12 cellular contexts compared by ENCODE assay signal in the genomic region with DNA sequence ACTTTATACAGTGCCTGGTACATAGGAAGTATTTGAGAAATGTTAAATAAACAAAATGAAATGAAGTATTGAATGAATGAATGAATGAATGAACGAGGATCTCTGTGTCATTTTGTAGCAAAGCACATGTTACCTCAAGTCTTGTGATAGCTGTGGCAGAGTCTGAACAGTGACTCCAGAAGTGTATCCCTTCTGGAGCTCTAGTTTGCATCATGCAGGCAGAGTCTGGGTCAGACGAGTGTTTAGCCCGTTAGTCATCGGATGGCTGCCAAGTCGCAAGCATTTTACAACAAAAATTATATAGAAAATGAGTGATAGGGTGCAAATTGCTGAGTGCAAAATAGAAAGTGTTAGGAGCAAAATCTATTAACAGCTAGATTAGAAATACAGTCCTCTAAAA.
DNase-seq lines count a peak whose midpoint lies in the region.
"Had no signal": no experiment of that assay in that cellular context is flagged by ENCODE, and none has a peak within 500 bp of the region (broad histone marks: within the 10 kb centered on the region; RNA-seq: fewer than 3 reads in every experiment).

No MANE protein-coding gene starts in this region.

- no peak overlapping the region for H3K4me3 Mint-ChIP-seq in activated CD4-positive, alpha-beta T cell treated with anti-CD3 and anti-CD28 coated beads, Interleukin-2, amount 10 ng/mL, durations not matched to agents 24 days and 14 days
- H3K4me3 Mint-ChIP-seq in activated CD4-positive, alpha-beta T cell treated with anti-CD3 and anti-CD28 coated beads, Interleukin-2, amount 10 ng/mL, durations not matched to agents 7 days and 5 days: no peak overlapping the region
- no peak overlapping the region for H3K4me3 Mint-ChIP-seq in activated naive CD4-positive, alpha-beta T cell treated with anti-CD3 and anti-CD28 coated beads, Interleukin-2, amount 10 ng/mL, durations not matched to agents 7 days and 5 days

- intact Hi-C loops in activated CD4-positive, alpha-beta T cell treated with anti-CD3 and anti-CD28 coated beads, Interleukin-2, amount 10 ng/mL, durations not matched to agents 24 days and 14 days (cut with micrococcal nuclease): no loop called here

- H3K4me1 Mint-ChIP-seq in activated CD4-positive, alpha-beta T cell treated with anti-CD3 and anti-CD28 coated beads, Interleukin-2, amount 10 ng/mL, durations not matched to agents 24 days and 14 days: peaks cover 13% of the 10 kb centered on the region
- H3K4me1 Mint-ChIP-seq in activated CD4-positive, alpha-beta T cell treated with anti-CD3 and anti-CD28 coated beads, Interleukin-2, amount 10 ng/mL, durations not matched to agents 7 days and 5 days: peaks cover 11% of the 10 kb centered on the region
- peaks cover 26% of the 10 kb centered on the region for H3K4me1 Mint-ChIP-seq in activated naive CD4-positive, alpha-beta T cell treated with anti-CD3 and anti-CD28 coated beads, Interleukin-2, amount 10 ng/mL, durations not matched to agents 7 days and 5 days

- H3K36me3 Mint-ChIP-seq in activated CD4-positive, alpha-beta T cell treated with anti-CD3 and anti-CD28 coated beads, Interleukin-2, amount 10 ng/mL, durations not matched to agents 24 days and 14 days (ENCODE audit: low read depth): peaks cover 16% of the 10 kb centered on the region
- peaks cover 15% of the 10 kb centered on the region for H3K36me3 Mint-ChIP-seq in activated CD4-positive, alpha-beta T cell treated with anti-CD3 and anti-CD28 coated beads, Interleukin-2, amount 10 ng/mL, durations not matched to agents 7 days and 5 days (ENCODE audit: low read depth)
- H3K36me3 Mint-ChIP-seq in activated naive CD4-positive, alpha-beta T cell treated with anti-CD3 and anti-CD28 coated beads, Interleukin-2, amount 10 ng/mL, durations not matched to agents 7 days and 5 days: peaks cover 23% of the 10 kb centered on the region

- POLR2A ChIA-PET in activated CD4-positive, alpha-beta T cell treated with anti-CD3 and anti-CD28 coated beads, Interleukin-2, amount 10 ng/mL, durations not matched to agents 7 days and 5 days (lab: Charles Lee): no interaction called here

- peak; percentile 31 for DNase-seq in activated CD4-positive, alpha-beta T cell treated with anti-CD3 and anti-CD28 coated beads, Interleukin-2, amount 10 ng/mL, durations not matched to agents 24 days and 14 days
- no peak for DNase-seq in activated CD4-positive, alpha-beta T cell treated with anti-CD3 and anti-CD28 coated beads, Interleukin-2, amount 10 ng/mL, durations not matched to agents 7 days and 5 days
- DNase-seq in astrocyte of the hippocampus (ENCODE audit: low read depth, low spot score) (peak; percentile 92), iris pigment epithelial cell (ENCODE audit: low read depth) (peak; percentile 98), NAMALWA (ENCODE audit: low spot score) (no peak), hippocampal formation (lab: John Stamatoyannopoulos, UW) (no peak)
- no peak for DNase-seq in activated naive CD4-positive, alpha-beta T cell treated with anti-CD3 and anti-CD28 coated beads, Interleukin-2, amount 10 ng/mL, durations not matched to agents 7 days and 5 days
- DNase-seq in stimulated activated CD4-positive, alpha-beta T cell treated with anti-CD3 and anti-CD28 coated beads, Interleukin-4, amount 100 ng/mL, for 1 hour: no peak
- DNase-seq: activated CD4-positive, alpha-beta T cell treated with anti-CD3 and anti-CD28 coated beads, Interleukin-2, amount 50 U/mL, for 4 hours; esophagus squamous epithelium; stimulated activated CD4-positive, alpha-beta T cell treated with anti-CD3 and anti-CD28 coated beads, Interleukin-2, amount 100 ng/mL, for 24 hours; substantia nigra had no signal

- CTCF ChIA-PET in activated CD4-positive, alpha-beta T cell treated with anti-CD3 and anti-CD28 coated beads, Interleukin-2, amount 10 ng/mL, durations not matched to agents 7 days and 5 days (lab: Charles Lee): no interaction called here
- CTCF ChIA-PET in activated naive CD4-positive, alpha-beta T cell treated with anti-CD3 and anti-CD28 coated beads, Interleukin-2, amount 10 ng/mL, durations not matched to agents 7 days and 5 days (lab: Charles Lee): no interaction called here

- no peak overlapping the region for H3K27ac Mint-ChIP-seq in activated CD4-positive, alpha-beta T cell treated with anti-CD3 and anti-CD28 coated beads, Interleukin-2, amount 10 ng/mL, durations not matched to agents 24 days and 14 days
- no peak overlapping the region for H3K27ac Mint-ChIP-seq in activated CD4-positive, alpha-beta T cell treated with anti-CD3 and anti-CD28 coated beads, Interleukin-2, amount 10 ng/mL, durations not matched to agents 7 days and 5 days
- no peak overlapping the region for H3K27ac Mint-ChIP-seq in activated naive CD4-positive, alpha-beta T cell treated with anti-CD3 and anti-CD28 coated beads, Interleukin-2, amount 10 ng/mL, durations not matched to agents 7 days and 5 days

- H3K27me3 Mint-ChIP-seq in activated CD4-positive, alpha-beta T cell treated with anti-CD3 and anti-CD28 coated beads, Interleukin-2, amount 10 ng/mL, durations not matched to agents 24 days and 14 days: no peaks in the 10 kb centered on the region
- H3K27me3 Mint-ChIP-seq in activated CD4-positive, alpha-beta T cell treated with anti-CD3 and anti-CD28 coated beads, Interleukin-2, amount 10 ng/mL, durations not matched to agents 7 days and 5 days: no peaks in the 10 kb centered on the region
- H3K27me3 Mint-ChIP-seq in activated naive CD4-positive, alpha-beta T cell treated with anti-CD3 and anti-CD28 coated beads, Interleukin-2, amount 10 ng/mL, durations not matched to agents 7 days and 5 days: no peaks in the 10 kb centered on the region

- peaks cover 5% of the 10 kb centered on the region for H3K9me3 Mint-ChIP-seq in activated CD4-positive, alpha-beta T cell treated with anti-CD3 and anti-CD28 coated beads, Interleukin-2, amount 10 ng/mL, durations not matched to agents 24 days and 14 days
- H3K9me3 Mint-ChIP-seq in activated CD4-positive, alpha-beta T cell treated with anti-CD3 and anti-CD28 coated beads, Interleukin-2, amount 10 ng/mL, durations not matched to agents 7 days and 5 days: peaks cover 2% of the 10 kb centered on the region
- peaks cover 4% of the 10 kb centered on the region for H3K9me3 Mint-ChIP-seq in activated naive CD4-positive, alpha-beta T cell treated with anti-CD3 and anti-CD28 coated beads, Interleukin-2, amount 10 ng/mL, durations not matched to agents 7 days and 5 days

Comparison
In these comparisons a context has a peak if more than half of its experiments do, and no peak if none do; other contexts are left out.
1. DNase-seq: peak in activated CD4-positive, alpha-beta T cell treated with anti-CD3 and anti-CD28 coated beads, Interleukin-2, amount 10 ng/mL, durations not matched to agents 24 days and 14 days (single experiment), astrocyte of the hippocampus (single experiment) and iris pigment epithelial cell (single experiment); none in activated CD4-positive, alpha-beta T cell treated with anti-CD3 and anti-CD28 coated beads, Interleukin-2, amount 10 ng/mL, durations not matched to agents 7 days and 5 days (single experiment), activated naive CD4-positive, alpha-beta T cell treated with anti-CD3 and anti-CD28 coated beads, Interleukin-2, amount 10 ng/mL, durations not matched to agents 7 days and 5 days (single experiment), NAMALWA (single experiment), hippocampal formation (0 of 2) and stimulated activated CD4-positive, alpha-beta T cell treated with anti-CD3 and anti-CD28 coated beads, Interleukin-4, amount 100 ng/mL, for 1 hour (single experiment).